8 cellular contexts compared by ENCODE assay signal in genomic region chr19:15107056-15108010, GRCh38. TPM values are rescaled to one million over a fixed set of nuclear protein-coding genes. Genes with fewer than 3 reads are reported as not detected.
DNase-seq lines count a peak whose midpoint lies in the region; ATAC-seq and TF ChIP-seq lines count a peak whose summit lies in the region.

A gene with protein sequence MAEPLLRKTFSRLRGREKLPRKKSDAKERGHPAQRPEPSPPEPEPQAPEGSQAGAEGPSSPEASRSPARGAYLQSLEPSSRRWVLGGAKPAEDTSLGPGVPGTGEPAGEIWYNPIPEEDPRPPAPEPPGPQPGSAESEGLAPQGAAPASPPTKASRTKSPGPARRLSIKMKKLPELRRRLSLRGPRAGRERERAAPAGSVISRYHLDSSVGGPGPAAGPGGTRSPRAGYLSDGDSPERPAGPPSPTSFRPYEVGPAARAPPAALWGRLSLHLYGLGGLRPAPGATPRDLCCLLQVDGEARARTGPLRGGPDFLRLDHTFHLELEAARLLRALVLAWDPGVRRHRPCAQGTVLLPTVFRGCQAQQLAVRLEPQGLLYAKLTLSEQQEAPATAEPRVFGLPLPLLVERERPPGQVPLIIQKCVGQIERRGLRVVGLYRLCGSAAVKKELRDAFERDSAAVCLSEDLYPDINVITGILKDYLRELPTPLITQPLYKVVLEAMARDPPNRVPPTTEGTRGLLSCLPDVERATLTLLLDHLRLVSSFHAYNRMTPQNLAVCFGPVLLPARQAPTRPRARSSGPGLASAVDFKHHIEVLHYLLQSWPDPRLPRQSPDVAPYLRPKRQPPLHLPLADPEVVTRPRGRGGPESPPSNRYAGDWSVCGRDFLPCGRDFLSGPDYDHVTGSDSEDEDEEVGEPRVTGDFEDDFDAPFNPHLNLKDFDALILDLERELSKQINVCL (plus strand): TSS chr19:15107401. CDS start chr19:15107434, 33 bp downstream.

- peak; percentile 42; the same call in 1 of the 3 replicates for ATAC-seq in DND-41 (ENCODE audit: insufficient read depth, low read depth)

- no peaks in the 10 kb centered on the region for H3K27me3 ChIP-seq in DND-41 (ENCODE audit: insufficient read depth, low read length, poor library complexity)
- no peaks in the 10 kb centered on the region for H3K27me3 ChIP-seq in subcutaneous abdominal adipose tissue (ENCODE audit: control insufficient read depth in 5 of 5, insufficient read depth in 4 of 5, low read length in 5 of 5)

- no peaks in the 10 kb centered on the region for H4K20me1 ChIP-seq in DND-41 (ENCODE audit: insufficient read depth, low read length)
- H4K20me1 ChIP-seq in OCI-LY7 (ENCODE audit: insufficient read depth, low read length), result no peaks in the 10 kb centered on the region

- POLR2A ChIA-PET in OCI-LY7 (lab: Charles Lee), result no interaction called here

- H3K9ac ChIP-seq in DND-41 (ENCODE audit: low read depth, low read length) (no peak within 1 kb of the TSS), subcutaneous abdominal adipose tissue (ENCODE audit: low read length in 5 of 5) (peak within 1 kb of the TSS; percentile 75 to 88 (median 80))

- TF ChIP-seq CTCF in DND-41 (IDR thresholded peaks at IDR 0.05; ENCODE audit: borderline replicate concordance, extremely low read depth, low read length, poor library complexity, severe bottlenecking), result no peak
- TF ChIP-seq CTCF in OCI-LY7 (conservative IDR thresholded peaks at IDR 0.05; ENCODE audit: low read length), result no peak

- H3K4me1 ChIP-seq in DND-41 (ENCODE audit: insufficient read depth, low read length) (no peaks in the 10 kb centered on the region), mesodermal cell (ENCODE audit: control insufficient read depth, insufficient read depth, low read length, poor library complexity, severe bottlenecking) (peaks cover 7% of the 10 kb centered on the region), subcutaneous abdominal adipose tissue (ENCODE audit: control insufficient read depth in 5 of 5, insufficient read depth in 5 of 5, low read length in 5 of 5) (peaks cover 5 to 19% (median 19%) of the 10 kb centered on the region in 5 donors), OCI-LY7 (ENCODE audit: insufficient read depth, low read length, poor library complexity, severe bottlenecking) (no peaks in the 10 kb centered on the region)

- H3K4me2 ChIP-seq in DND-41 (ENCODE audit: insufficient read depth, low read length) (no peak within 1 kb of the TSS), OCI-LY7 (ENCODE audit: low read length) (no peak within 1 kb of the TSS)

- no TSS peak for BruUV-seq in OCI-LY7 (replicated peaks; lab: Mats Ljungman, UMichigan)

- CTCF ChIA-PET in OCI-LY7 (lab: Charles Lee; ENCODE audit: unreplicated experiment), result no interaction called here

- no peaks in the 10 kb centered on the region for H3K79me2 ChIP-seq in DND-41 (ENCODE audit: insufficient read depth, low read length)
- H3K79me2 ChIP-seq in OCI-LY7 (ENCODE audit: insufficient read depth, low read depth, low read length), result no peaks in the 10 kb centered on the region

- H3K36me3 ChIP-seq in DND-41 (ENCODE audit: insufficient read depth, low read length) (no peaks in the 10 kb centered on the region), mesodermal cell (ENCODE audit: control insufficient read depth, insufficient read depth, low read length) (peaks cover 37% of the 10 kb centered on the region), subcutaneous abdominal adipose tissue (ENCODE audit: control insufficient read depth in 5 of 5, insufficient read depth in 5 of 5, low read length in 5 of 5) (peaks cover 0 to 33% (median 28%) of the 10 kb centered on the region in 5 donors), OCI-LY7 (ENCODE audit: insufficient read depth, low read length) (no peaks in the 10 kb centered on the region)

- intact Hi-C loops in OCI-LY7 (cut with micrococcal nuclease; ENCODE audit: unreplicated experiment), result no loop called here

- no peak within 1 kb of the TSS for H3K27ac ChIP-seq in DND-41 (ENCODE audit: low read length)
- peak within 1 kb of the TSS; percentile 94 for H3K27ac ChIP-seq in mesodermal cell (ENCODE audit: low read depth, low read length, severe bottlenecking)
- H3K27ac ChIP-seq in subcutaneous abdominal adipose tissue (ENCODE audit: low read depth, low read length), result peak within 1 kb of the TSS; percentile 79
- H3K27ac ChIP-seq in OCI-LY7 (ENCODE audit: low read depth, low read length, poor library complexity, severe bottlenecking), result no peak within 1 kb of the TSS

- H3K4me3 ChIP-seq in DND-41 (ENCODE audit: low read depth in 1 of 2, low read length in 2 of 2), result no peak within 1 kb of the TSS
- H3K4me3 ChIP-seq in mesodermal cell (ENCODE audit: extremely low read depth, insufficient read depth, low read length, poor library complexity, severe bottlenecking), result peak within 1 kb of the TSS; percentile 97
- peak within 1 kb of the TSS; percentile 68 to 83 (median 74) for H3K4me3 ChIP-seq in subcutaneous abdominal adipose tissue (ENCODE audit: low read depth in 1 of 5, low read length in 5 of 5)
- no peak within 1 kb of the TSS for H3K4me3 ChIP-seq in OCI-LY7 (ENCODE audit: low read depth, low read length, poor library complexity, severe bottlenecking)

- H3K9me2 ChIP-seq in OCI-LY7 (ENCODE audit: insufficient read depth, low read length), result no peaks in the 10 kb centered on the region

- DNase-seq in DND-41 (peak; percentile 26), SK-MEL-5 (ENCODE audit: low read depth, low spot score) (peak; percentile 28), GDM1 (lab: John Stamatoyannopoulos, UW) (no peak), OCI-LY7 (ENCODE audit: low spot score) (no peak), OCI-M2 (lab: John Stamatoyannopoulos, UW; ENCODE audit: unreplicated experiment) (no peak)

- H2AFZ ChIP-seq in DND-41 (ENCODE audit: low read depth, low read length) (no peak within 1 kb of the TSS), OCI-LY7 (ENCODE audit: low read length) (no peak within 1 kb of the TSS)

- 0 to 1% methylated on average over 19 to 24 of the region's 78 CpGs for WGBS in mesodermal cell (ENCODE audit: insufficient coverage in 2 of 2), 2 experiments

- in situ Hi-C loops in SK-MEL-5 (cut with HindIII; ENCODE audit: low pct_unique_long_range_greater_than_20kb, low sequenced_read_pairs), result no loop called here
- in situ Hi-C loops in endometrial microvascular endothelial cells (cut with HindIII; ENCODE audit: inconsistent ontology term, low pct_unique_long_range_greater_than_20kb, low sequenced_read_pairs), result no loop called here

- H3K9me3 ChIP-seq in DND-41 (ENCODE audit: insufficient read depth, low read length, severe bottlenecking), result peaks cover 11% of the 10 kb centered on the region
- peaks cover 4% of the 10 kb centered on the region for H3K9me3 ChIP-seq in mesodermal cell (ENCODE audit: control insufficient read depth, low read length)
- peaks cover 3 to 11% (median 8%) of the 10 kb centered on the region in 5 donors for H3K9me3 ChIP-seq in subcutaneous abdominal adipose tissue (ENCODE audit: control insufficient read depth in 5 of 5, low read length in 5 of 5)
- no peaks in the 10 kb centered on the region for H3K9me3 ChIP-seq in OCI-LY7 (ENCODE audit: low read length)

RNA-seq across cellular contexts. Expression of the gene that starts here (rescaled TPM):
- total RNA-seq in SK-MEL-5 (2014; rRNA removed; shearing (Covaris generic)), result 9.2 and 11.4 TPM in 2 replicates
- polyA plus RNA-seq in SK-MEL-5 (2015; cell fraction: cytosol; rRNA removed), result 13.5 and 19.0 TPM in 2 replicates
- 16.5 and 26.8 TPM in 2 replicates for polyA plus RNA-seq in SK-MEL-5 (2015; cell fraction: nucleus; rRNA removed)
- total RNA-seq in endometrial microvascular endothelial cells (ENCODE audit: inconsistent ontology term) (29.1 TPM), OCI-LY7 (2022) (not detected in 2 replicates)
- polyA plus RNA-seq in mesodermal cell (2013, experiment 1 of 2), result 21.7 TPM
- 19.4 TPM for polyA plus RNA-seq in mesodermal cell (2013, experiment 2 of 2)
- total RNA-seq in OCI-LY7 (2014; rRNA removed; shearing (Covaris generic)), result not detected in 2 replicates

Comparison
In these comparisons a context has a peak if more than half of its experiments do, and no peak if none do; other contexts are left out.
1. RNA of the gene that starts here (total RNA-seq): 29.1 TPM in endometrial microvascular endothelial cells (single experiment) and 9.2 to 11.4 TPM in SK-MEL-5; not detected in OCI-LY7; every median in the first group is over 10 times any median in the second.
2. DNase-seq: peak in DND-41 (single experiment) and SK-MEL-5 (single experiment); none in GDM1 (single experiment), OCI-LY7 (single experiment) and OCI-M2 (single experiment).
3. H3K27ac ChIP-seq: peak in mesodermal cell (single experiment) and subcutaneous abdominal adipose tissue (single experiment); none in DND-41 (single experiment) and OCI-LY7 (single experiment).
4. H3K4me3 ChIP-seq: peak in mesodermal cell (single experiment) and subcutaneous abdominal adipose tissue (5 of 5); none in DND-41 (0 of 2) and OCI-LY7 (single experiment).